In genomic region chr4:33890841-33891240, GRCh38 we compare ENCODE assay signal across 19 cellular contexts.
"Had no signal": no experiment of that assay in that cellular context is flagged by ENCODE, and none has a peak within 500 bp of the region (broad histone marks: within the 10 kb centered on the region; RNA-seq: fewer than 3 reads in every experiment).

No MANE protein-coding gene starts in this region.

- H3K4me3 ChIP-seq: PC-9 had no signal

- H2AFZ ChIP-seq: PC-9 had no signal

- ATAC-seq: activated CD4-positive, alpha-beta T cell treated with anti-CD3 and anti-CD28 coated beads for 36 hours; activated T-helper 17 cell treated with anti-CD3 and anti-CD28 coated beads, Interleukin-2, amount 50 U/mL, for 72 hours; T-cell had no signal

- H3K27ac ChIP-seq: PC-9, VCaP had no signal

- DNase-seq: activated CD4-positive, alpha-beta memory T cell treated with anti-CD3 and anti-CD28 coated beads, Interleukin-2, amount 10 ng/mL, durations not matched to agents 7 days and 5 days; activated CD4-positive, alpha-beta T cell treated with anti-CD3 and anti-CD28 coated beads for 36 hours; activated CD4-positive, alpha-beta T cell treated with anti-CD3 and anti-CD28 coated beads, Interleukin-2, amount 50 U/mL, for 1 hour; activated gamma-delta T cell; activated naive CD4-positive, alpha-beta T cell treated with anti-CD3 and anti-CD28 coated beads for 36 hours; activated T-cell treated with anti-CD3 and anti-CD28 coated beads for 4 hours; activated T-cell treated with anti-CD3 and anti-CD28 coated beads, Interleukin-2, amount 50 U/mL, for 48 hours; caudate nucleus; KG1; NCI-H1092; NCI-H1417; NCI-H1930; NCI-H524; PC-9; SHP77 treated with DMSO at 0.1 percent for 48 hours; T-cell; T-helper 2 cell had no signal

- H3K4me2 ChIP-seq: PC-9 had no signal
